In genomic region chr12:67795235-67795634, GRCh38 we compare ENCODE assay signal across 1 cellular context.
TF ChIP-seq lines count a peak whose summit lies in the region.

No MANE protein-coding gene starts in this region.

TF ChIP-seq in A549, 52 proteins besides CTCF, POLR2A, EP300 and RAD21 (continued from another document):
- TF ChIP-seq USF2 (IDR thresholded peaks at IDR 0.05) = no peak
- TF ChIP-seq CEBPB (IDR thresholded peaks at IDR 0.05) = no peak
- no peak for TF ChIP-seq KDM5A (IDR thresholded peaks at IDR 0.05)
- TF ChIP-seq CBX8 (IDR thresholded peaks at IDR 0.05) = no peak
- no peak for TF ChIP-seq EHF (CRISPR knock-in tag; IDR thresholded peaks at IDR 0.05)
- no peak for TF ChIP-seq ESRRA (IDR thresholded peaks at IDR 0.05; ENCODE audit: borderline replicate concordance, low read length)
- no peak for TF ChIP-seq HOXB13 (CRISPR knock-in tag; IDR thresholded peaks at IDR 0.05; ENCODE audit: low read depth)
- no peak for TF ChIP-seq POLR2AphosphoS2 (conservative IDR thresholded peaks at IDR 0.05; ENCODE audit: low read length)
- no peak for TF ChIP-seq CHD4 (IDR thresholded peaks at IDR 0.05; ENCODE audit: borderline replicate concordance)
- TF ChIP-seq JUN (IDR thresholded peaks at IDR 0.05) = no peak
- no peak for TF ChIP-seq FOXS1 (CRISPR knock-in tag; IDR thresholded peaks at IDR 0.05)
